8 cellular contexts compared by ENCODE assay signal in genomic region chr3:104273046-104273649, GRCh38.
A peak's percentile ranks its signal among the peaks of the same experiment; 100 is the strongest.
DNase-seq lines count a peak whose midpoint lies in the region; TF ChIP-seq lines count a peak whose summit lies in the region.

No MANE protein-coding gene starts in this region.

- DNase-seq in BJ (ENCODE audit: low read depth) (no peak), GM20000 (ENCODE audit: low spot score) (no peak), NCI-H1694 (lab: John Stamatoyannopoulos, UW) (peak; percentile 29), astrocyte of the spinal cord (ENCODE audit: low read depth, low spot score) (peak; percentile 53), midbrain (lab: John Stamatoyannopoulos, UW) (peak; percentile 35), RPMI8226 (no peak), NK-92 (lab: John Stamatoyannopoulos, UW; ENCODE audit: unreplicated experiment) (no peak)
- no peak for DNase-seq in activated T-cell treated with anti-CD3 and anti-CD28 coated beads, Interleukin-2, amount 50 U/mL, for 1 hour

- CTCF ChIA-PET in BJ (lab: Yijun Ruan, JAX), result interaction anchor here (0.6 kb wide), 1 partner anchor 1196 kb away, joined by 3 read pairs; no protein-coding TSS in a partner anchor

- peak; percentile 62 for TF ChIP-seq CTCF in BJ (IDR thresholded peaks at IDR 0.05; ENCODE audit: insufficient read depth, low read depth, low read length)
- peak; percentile 45 for TF ChIP-seq CTCF in GM20000 (IDR thresholded peaks at IDR 0.05; ENCODE audit: extremely low read depth, missing control alignments)
- TF ChIP-seq CTCF in astrocyte of the spinal cord (IDR thresholded peaks at IDR 0.05; ENCODE audit: low read depth, low read length), result peak; percentile 81

- H3K4me3 ChIP-seq in BJ (ENCODE audit: low read depth, low read length) (no peak overlapping the region), astrocyte of the spinal cord (ENCODE audit: low read depth, low read length) (no peak overlapping the region)

- H3K36me3 ChIP-seq in BJ (ENCODE audit: control insufficient read depth, insufficient read depth, low read length), result no peaks in the 10 kb centered on the region

- no peaks in the 10 kb centered on the region for H3K27me3 ChIP-seq in BJ (ENCODE audit: control insufficient read depth, insufficient read depth, low read length)

- POLR2A ChIA-PET in BJ (lab: Charles Lee), result no interaction called here

- in situ Hi-C loops in astrocyte of the spinal cord (cut with HindIII; ENCODE audit: low sequenced_read_pairs), result no loop called here

Comparison
In these comparisons a context has a peak if more than half of its experiments do, and no peak if none do; other contexts are left out.
1. DNase-seq: peak in NCI-H1694 (single experiment), astrocyte of the spinal cord (single experiment) and midbrain (single experiment); none in BJ (single experiment), GM20000 (single experiment), RPMI8226 (single experiment), activated T-cell treated with anti-CD3 and anti-CD28 coated beads, Interleukin-2, amount 50 U/mL, for 1 hour (single experiment) and NK-92 (single experiment).
2. Peak in every context shown above with its lines, with median percentiles within 50 percentile points of each other: CTCF ChIP-seq.